In genomic region chrX:40104649-40105015, GRCh38 we compare ENCODE assay signal across 8 cellular contexts. TPM values are rescaled to one million over a fixed set of nuclear protein-coding genes. Genes with fewer than 3 reads are reported as not detected.
A peak's percentile ranks its signal among the peaks of the same experiment; 100 is the strongest.
DNase-seq lines count a peak whose midpoint lies in the region; ATAC-seq and TF ChIP-seq lines count a peak whose summit lies in the region.

No MANE protein-coding gene starts in this region.

- H3K4me3 ChIP-seq in HAP-1 = peak overlapping the region; percentile 44
- H3K4me3 ChIP-seq in fibroblast of lung (replicated peaks in 1 of 4; ENCODE audit: control extremely low read depth in 1 of 4, insufficient read depth in 1 of 4, low read depth in 3 of 4, low read length in 4 of 4) = peak overlapping the region in 1 of 4 experiments; percentile 54
- H3K4me3 ChIP-seq in ovary = peak overlapping the region; percentile 48

- H3K9me3 Mint-ChIP-seq in T-cell = no peaks in the 10 kb centered on the region

- POLR2A ChIA-PET in T-cell (lab: Charles Lee) = interaction anchor here in 1 of 2 donors (0.6 to 1.1 kb wide), 3 partner anchors 9 to 250 kb away, joined by 3 to 4 read pairs (median 4); no protein-coding TSS in a partner anchor

- H3K27ac ChIP-seq in fibroblast of lung (ENCODE audit: insufficient read depth, low read length) (no peak overlapping the region), ovary (peak overlapping the region; percentile 55 to 96)

- no peaks in the 10 kb centered on the region for H4K20me1 ChIP-seq in fibroblast of lung (ENCODE audit: control insufficient read depth, extremely low read depth, insufficient read depth, low read length)

- H3K27me3 Mint-ChIP-seq in T-cell = peaks cover 0 to 4% of the 10 kb centered on the region in 2 donors

- no peaks in the 10 kb centered on the region for H3K79me2 ChIP-seq in fibroblast of lung (ENCODE audit: control insufficient read depth, insufficient read depth, low read length)

- DNase-seq in DMS53 (lab: John Stamatoyannopoulos, UW) (peak; percentile 71), DMS53 treated with DMSO at 0.1 percent for 48 hours (lab: John Stamatoyannopoulos, UW; ENCODE audit: unreplicated experiment) (no peak), HAP-1 (ENCODE audit: low spot score in 2 of 2) (peak; percentile 19 to 69), T-cell (no peak), fibroblast of lung (ENCODE audit: low read depth in 2 of 2) (peak; percentile 55 to 69), ovary (peak in 4 of 5 donors; percentile 44 to 63 (median 60)), NCI-H2196 (lab: John Stamatoyannopoulos, UW; ENCODE audit: unreplicated experiment) (no peak)

- ATAC-seq in T-cell (replicated peaks in 1 of 4) = peak; percentile 1 to 6 (median 4)
- no peak for ATAC-seq in HG02571 (IDR thresholded peaks at IDR 0.05; ENCODE audit: unreplicated experiment)

- no peak for TF ChIP-seq EP300 in ovary (IDR thresholded peaks at IDR 0.05)

- 5 to 12% (median 8%) methylated on average over 30 to 39 of the region's 39 CpGs for WGBS in ovary, 3 donors

- in situ Hi-C loops in HAP-1 (cut with MboI; ENCODE audit: low sequenced_read_pairs) = loop anchor here (5.0 kb wide), 1 partner anchor 43 kb away; no protein-coding TSS in a partner anchor

- H2AFZ ChIP-seq in fibroblast of lung (ENCODE audit: low read length) = no peak overlapping the region

- H3K27me3 ChIP-seq in HAP-1 (ENCODE audit: low read depth) (no peaks in the 10 kb centered on the region), fibroblast of lung (ENCODE audit: control insufficient read depth, insufficient read depth, low read length) (no peaks in the 10 kb centered on the region), ovary (no peaks in the 10 kb centered on the region)

- H3K36me3 ChIP-seq in HAP-1 (replicated peaks) (peaks cover 3% of the 10 kb centered on the region), fibroblast of lung (ENCODE audit: control insufficient read depth, insufficient read depth, low read length) (no peaks in the 10 kb centered on the region), ovary (no peaks in the 10 kb centered on the region)

- H3K4me1 ChIP-seq in HAP-1 (peaks cover 55% of the 10 kb centered on the region), fibroblast of lung (ENCODE audit: control insufficient read depth, extremely low read depth, insufficient read depth, low read length) (peaks cover 3% of the 10 kb centered on the region), ovary (ENCODE audit: insufficient read depth) (peaks cover 2% of the 10 kb centered on the region)

- H3K9me3 ChIP-seq in HAP-1 (no peaks in the 10 kb centered on the region), fibroblast of lung (ENCODE audit: control insufficient read depth, insufficient read depth, low read depth, low read length) (no peaks in the 10 kb centered on the region), ovary (no peaks in the 10 kb centered on the region)

- peak overlapping the region; percentile 47 to 53 (median 49) for H3K4me3 Mint-ChIP-seq in T-cell

- no peaks in the 10 kb centered on the region for H3K36me3 Mint-ChIP-seq in T-cell

- no peak overlapping the region for H3K27ac Mint-ChIP-seq in T-cell

- H3K9ac ChIP-seq in fibroblast of lung (ENCODE audit: insufficient read depth, low read length) = peak overlapping the region; percentile 42

- intact Hi-C loops in ovary (cut with DNase I) = loop anchor here (5.0 to 10.0 kb wide), 4 partner anchors 43 to 160 kb away; no protein-coding TSS in a partner anchor

- peaks cover 14 to 19% (median 19%) of the 10 kb centered on the region in 3 donors for H3K4me1 Mint-ChIP-seq in T-cell

- TF ChIP-seq POLR2A in ovary (IDR thresholded peaks at IDR 0.05) = peak; percentile 18

- H3K4me2 ChIP-seq in fibroblast of lung (ENCODE audit: extremely low read depth, insufficient read depth, low read length) = peak overlapping the region; percentile 44

- CTCF ChIA-PET in T-cell (lab: Charles Lee) = no interaction called here

- TF ChIP-seq CTCF in fibroblast of lung (conservative IDR thresholded peaks at IDR 0.05 in 1 of 2, IDR thresholded peaks at IDR 0.05 in 1 of 2; ENCODE audit: low read depth in 1 of 2, low read length in 2 of 2) (no peak), ovary (IDR thresholded peaks at IDR 0.05) (no peak)

RNA-seq across cellular contexts. Expression of gene BCOR, which starts 6.9 kb away (rescaled TPM):
- total RNA-seq in T-cell = 10 to 100 TPM; 24.4 to 49.2 (median 42.2) TPM
- 4.9 and 5.8 TPM in 2 replicates for total RNA-seq in fibroblast of lung
- polyA plus RNA-seq in fibroblast of lung = 3.0 TPM in 2 replicates
- polyA plus RNA-seq in fibroblast of lung (2012) = 5.6 and 6.4 TPM in 2 replicates
- 10.6 and 15.2 TPM in 2 replicates for polyA minus RNA-seq in fibroblast of lung (ENCODE audit: low replicate concordance)
- 10 to 100 TPM; 25.0 to 57.2 (median 43.2) TPM for total RNA-seq in ovary
- 10 to 100 TPM; 17.7 to 22.0 TPM for polyA plus RNA-seq in ovary

Comparison
In these comparisons a context has a peak if more than half of its experiments do, and no peak if none do; other contexts are left out.
1. DNase-seq: peak in DMS53 (single experiment), HAP-1 (2 of 2), fibroblast of lung (2 of 2) and ovary (4 of 5); none in DMS53 treated with DMSO at 0.1 percent for 48 hours (single experiment), T-cell (0 of 34) and NCI-H2196 (single experiment).